Comparison of ENCODE assay signal across 8 cellular contexts in genomic region chrX:130120321-130120731, GRCh38.
A peak's percentile ranks its signal among the peaks of the same experiment; 100 is the strongest.
DNase-seq lines count a peak whose midpoint lies in the region; ATAC-seq lines count a peak whose summit lies in the region.

No MANE protein-coding gene starts in this region.

- H3K27me3 Mint-ChIP-seq in activated naive CD4-positive, alpha-beta T cell treated with anti-CD3 and anti-CD28 coated beads, Interleukin-2, amount 10 ng/mL, durations not matched to agents 7 days and 5 days: peaks cover 3% of the 10 kb centered on the region
- no peaks in the 10 kb centered on the region for H3K27me3 Mint-ChIP-seq in stimulated activated memory B cell treated with anti-CD40 and anti-IgM and Interleukin-4, amounts not matched to agents 10 μg/mL and 1 μg/mL and 100 μg/mL, for 72 hours

- H3K9me3 Mint-ChIP-seq in activated naive CD4-positive, alpha-beta T cell treated with anti-CD3 and anti-CD28 coated beads, Interleukin-2, amount 10 ng/mL, durations not matched to agents 7 days and 5 days: no peaks in the 10 kb centered on the region
- no peaks in the 10 kb centered on the region for H3K9me3 Mint-ChIP-seq in stimulated activated memory B cell treated with anti-CD40 and anti-IgM and Interleukin-4, amounts not matched to agents 10 μg/mL and 1 μg/mL and 100 μg/mL, for 72 hours

- no peaks in the 10 kb centered on the region for H3K27me3 ChIP-seq in iPS DF 6.9 (ENCODE audit: control insufficient read depth, insufficient read depth, low read length)

- no peak for DNase-seq in activated naive CD4-positive, alpha-beta T cell treated with anti-CD3 and anti-CD28 coated beads, Interleukin-2, amount 10 ng/mL, durations not matched to agents 7 days and 5 days
- no peak for DNase-seq in activated naive CD4-positive, alpha-beta T cell treated with anti-CD3 and anti-CD28 coated beads, Interleukin-2, amount 50 U/mL, for 16 hours
- DNase-seq in activated CD4-positive, alpha-beta T cell treated with anti-CD3 and anti-CD28 coated beads, Interleukin-2, amount 50 U/mL, for 48 hours: peak; percentile 11 to 23
- no peak for DNase-seq in iPS DF 6.9 (ENCODE audit: low read depth, low spot score)
- no peak for DNase-seq in SIG-M5 treated with dmso at 0.1 percent for 504 hours (lab: John Stamatoyannopoulos, UW; ENCODE audit: unreplicated experiment)
- DNase-seq in DMS79 treated with DMSO at 0.1 percent for 48 hours (lab: John Stamatoyannopoulos, UW): no peak

- no peaks in the 10 kb centered on the region for H3K36me3 ChIP-seq in iPS DF 6.9 (ENCODE audit: control insufficient read depth, insufficient read depth, low read length)

- H3K27ac ChIP-seq in iPS DF 6.9 (ENCODE audit: low read length): no peak overlapping the region

- ATAC-seq in HG02973 (IDR thresholded peaks at IDR 0.05; ENCODE audit: unreplicated experiment): peak; percentile 42
- ATAC-seq in stimulated activated memory B cell treated with anti-CD40 and anti-IgM and Interleukin-4, amounts not matched to agents 10 μg/mL and 1 μg/mL and 100 μg/mL, for 72 hours: peak; percentile 69

- H3K9me3 ChIP-seq in iPS DF 6.9 (ENCODE audit: control insufficient read depth, insufficient read depth, low read length): no peaks in the 10 kb centered on the region

- peaks cover 18% of the 10 kb centered on the region for H3K4me1 Mint-ChIP-seq in activated naive CD4-positive, alpha-beta T cell treated with anti-CD3 and anti-CD28 coated beads, Interleukin-2, amount 10 ng/mL, durations not matched to agents 7 days and 5 days
- H3K4me1 Mint-ChIP-seq in stimulated activated memory B cell treated with anti-CD40 and anti-IgM and Interleukin-4, amounts not matched to agents 10 μg/mL and 1 μg/mL and 100 μg/mL, for 72 hours: peaks cover 37% of the 10 kb centered on the region

- H3K27ac Mint-ChIP-seq in activated naive CD4-positive, alpha-beta T cell treated with anti-CD3 and anti-CD28 coated beads, Interleukin-2, amount 10 ng/mL, durations not matched to agents 7 days and 5 days: no peak overlapping the region
- peak overlapping the region; percentile 87 for H3K27ac Mint-ChIP-seq in stimulated activated memory B cell treated with anti-CD40 and anti-IgM and Interleukin-4, amounts not matched to agents 10 μg/mL and 1 μg/mL and 100 μg/mL, for 72 hours

- CTCF ChIA-PET in activated naive CD4-positive, alpha-beta T cell treated with anti-CD3 and anti-CD28 coated beads, Interleukin-2, amount 10 ng/mL, durations not matched to agents 7 days and 5 days (lab: Charles Lee): interaction anchor here (0.9 to 5.3 kb wide), 4 partner anchors 11 to 39 kb away, joined by 3 to 68 read pairs (median 10); no protein-coding TSS in a partner anchor

- H3K36me3 Mint-ChIP-seq in activated naive CD4-positive, alpha-beta T cell treated with anti-CD3 and anti-CD28 coated beads, Interleukin-2, amount 10 ng/mL, durations not matched to agents 7 days and 5 days: peaks cover 10% of the 10 kb centered on the region
- no peaks in the 10 kb centered on the region for H3K36me3 Mint-ChIP-seq in stimulated activated memory B cell treated with anti-CD40 and anti-IgM and Interleukin-4, amounts not matched to agents 10 μg/mL and 1 μg/mL and 100 μg/mL, for 72 hours

- no peaks in the 10 kb centered on the region for H3K4me1 ChIP-seq in iPS DF 6.9 (ENCODE audit: control insufficient read depth, insufficient read depth, low read length)

- no CpG with 5 or more reads among the region's 28 CpGs for WGBS in iPS DF 6.9 (ENCODE audit: insufficient coverage, insufficient read length)

- peak overlapping the region; percentile 32; the same call in 1 of the 2 replicates for H3K4me3 ChIP-seq in iPS DF 6.9 (ENCODE audit: low read length)

- peak overlapping the region; percentile 53 for H3K4me3 Mint-ChIP-seq in activated naive CD4-positive, alpha-beta T cell treated with anti-CD3 and anti-CD28 coated beads, Interleukin-2, amount 10 ng/mL, durations not matched to agents 7 days and 5 days
- H3K4me3 Mint-ChIP-seq in stimulated activated memory B cell treated with anti-CD40 and anti-IgM and Interleukin-4, amounts not matched to agents 10 μg/mL and 1 μg/mL and 100 μg/mL, for 72 hours: peak overlapping the region; percentile 78

Comparison
In these comparisons a context has a peak if more than half of its experiments do, and no peak if none do; other contexts are left out.
1. DNase-seq: peak in activated CD4-positive, alpha-beta T cell treated with anti-CD3 and anti-CD28 coated beads, Interleukin-2, amount 50 U/mL, for 48 hours (2 of 2); none in activated naive CD4-positive, alpha-beta T cell treated with anti-CD3 and anti-CD28 coated beads, Interleukin-2, amount 10 ng/mL, durations not matched to agents 7 days and 5 days (single experiment), activated naive CD4-positive, alpha-beta T cell treated with anti-CD3 and anti-CD28 coated beads, Interleukin-2, amount 50 U/mL, for 16 hours (single experiment), iPS DF 6.9 (single experiment), SIG-M5 treated with dmso at 0.1 percent for 504 hours (single experiment) and DMS79 treated with DMSO at 0.1 percent for 48 hours (single experiment).